1 cellular context compared by ENCODE assay signal in the genomic region with DNA sequence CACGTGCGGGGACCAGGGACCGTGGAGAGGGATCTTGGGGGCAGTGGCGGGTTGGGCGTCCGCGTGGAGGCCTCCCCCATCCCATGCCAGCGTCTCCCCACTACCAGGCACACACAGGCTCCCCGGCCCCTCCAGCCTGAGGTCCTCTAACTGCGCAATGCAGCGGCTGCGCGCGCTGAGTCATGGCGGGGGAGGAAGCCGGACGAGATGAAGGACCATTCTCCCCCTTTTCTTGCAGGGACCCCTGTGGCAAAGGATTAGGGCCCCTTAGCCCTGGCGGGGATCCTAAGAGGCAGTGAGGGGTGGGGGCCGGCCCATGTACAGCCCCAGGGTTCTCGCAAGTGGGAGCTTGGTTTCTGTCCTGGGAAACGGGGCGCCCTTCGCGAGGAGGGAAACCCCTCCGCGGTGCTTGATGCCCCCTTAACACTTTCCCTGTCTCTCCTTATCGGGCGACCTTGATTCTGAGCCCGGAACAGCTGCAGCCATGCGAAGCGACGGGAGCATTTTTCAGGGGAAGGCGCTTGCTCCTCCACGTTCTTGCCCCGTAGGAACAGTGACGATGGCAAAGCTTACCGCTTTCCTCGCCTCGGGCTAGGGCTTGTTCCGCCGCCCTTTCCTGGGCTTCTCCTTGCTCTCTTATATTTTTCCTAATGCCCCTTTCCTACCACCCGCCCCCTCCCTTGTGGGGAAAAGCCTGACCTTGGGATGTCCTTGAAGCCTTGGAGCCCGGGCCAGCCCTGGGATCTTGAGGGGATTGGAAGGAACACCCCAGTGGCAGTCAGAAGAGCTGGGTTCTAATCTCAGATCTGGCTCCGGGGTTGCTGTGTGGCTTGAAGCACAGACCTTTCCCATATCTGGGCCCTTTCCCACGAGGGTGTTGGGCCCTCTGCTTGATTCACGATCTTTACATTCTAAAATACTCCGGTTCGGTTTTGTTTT.
A peak's percentile ranks its signal among the peaks of the same experiment; 100 is the strongest.
TF ChIP-seq lines count a peak whose summit lies in the region.

No MANE protein-coding gene starts in this region.

TF ChIP-seq in HepG2, 621 proteins besides CTCF, POLR2A, EP300 and RAD21 (continues in another document):
- no peak for TF ChIP-seq ZNF766 (CRISPR knock-in tag; IDR thresholded peaks at IDR 0.05; ENCODE audit: borderline replicate concordance)
- TF ChIP-seq MIXL1 (CRISPR knock-in tag; IDR thresholded peaks at IDR 0.05): no peak; the same call in 1 of the 2 replicates
- no peak for TF ChIP-seq RCOR2 (CRISPR knock-in tag; IDR thresholded peaks at IDR 0.05)
- TF ChIP-seq ZNF354B (CRISPR knock-in tag; IDR thresholded peaks at IDR 0.05): no peak
- TF ChIP-seq ZNF329 (CRISPR knock-in tag; IDR thresholded peaks at IDR 0.05; ENCODE audit: low read depth): no peak
- no peak for TF ChIP-seq PRPF4 (IDR thresholded peaks at IDR 0.05; ENCODE audit: low read depth, low read length, poor library complexity, severe bottlenecking)
- 0 out of 2 replicates have a peak, but pooled peaks have one; percentile 11 for TF ChIP-seq U2AF2 (IDR thresholded peaks at IDR 0.05; ENCODE audit: low read depth, low read length)
- TF ChIP-seq, protein P1, sequence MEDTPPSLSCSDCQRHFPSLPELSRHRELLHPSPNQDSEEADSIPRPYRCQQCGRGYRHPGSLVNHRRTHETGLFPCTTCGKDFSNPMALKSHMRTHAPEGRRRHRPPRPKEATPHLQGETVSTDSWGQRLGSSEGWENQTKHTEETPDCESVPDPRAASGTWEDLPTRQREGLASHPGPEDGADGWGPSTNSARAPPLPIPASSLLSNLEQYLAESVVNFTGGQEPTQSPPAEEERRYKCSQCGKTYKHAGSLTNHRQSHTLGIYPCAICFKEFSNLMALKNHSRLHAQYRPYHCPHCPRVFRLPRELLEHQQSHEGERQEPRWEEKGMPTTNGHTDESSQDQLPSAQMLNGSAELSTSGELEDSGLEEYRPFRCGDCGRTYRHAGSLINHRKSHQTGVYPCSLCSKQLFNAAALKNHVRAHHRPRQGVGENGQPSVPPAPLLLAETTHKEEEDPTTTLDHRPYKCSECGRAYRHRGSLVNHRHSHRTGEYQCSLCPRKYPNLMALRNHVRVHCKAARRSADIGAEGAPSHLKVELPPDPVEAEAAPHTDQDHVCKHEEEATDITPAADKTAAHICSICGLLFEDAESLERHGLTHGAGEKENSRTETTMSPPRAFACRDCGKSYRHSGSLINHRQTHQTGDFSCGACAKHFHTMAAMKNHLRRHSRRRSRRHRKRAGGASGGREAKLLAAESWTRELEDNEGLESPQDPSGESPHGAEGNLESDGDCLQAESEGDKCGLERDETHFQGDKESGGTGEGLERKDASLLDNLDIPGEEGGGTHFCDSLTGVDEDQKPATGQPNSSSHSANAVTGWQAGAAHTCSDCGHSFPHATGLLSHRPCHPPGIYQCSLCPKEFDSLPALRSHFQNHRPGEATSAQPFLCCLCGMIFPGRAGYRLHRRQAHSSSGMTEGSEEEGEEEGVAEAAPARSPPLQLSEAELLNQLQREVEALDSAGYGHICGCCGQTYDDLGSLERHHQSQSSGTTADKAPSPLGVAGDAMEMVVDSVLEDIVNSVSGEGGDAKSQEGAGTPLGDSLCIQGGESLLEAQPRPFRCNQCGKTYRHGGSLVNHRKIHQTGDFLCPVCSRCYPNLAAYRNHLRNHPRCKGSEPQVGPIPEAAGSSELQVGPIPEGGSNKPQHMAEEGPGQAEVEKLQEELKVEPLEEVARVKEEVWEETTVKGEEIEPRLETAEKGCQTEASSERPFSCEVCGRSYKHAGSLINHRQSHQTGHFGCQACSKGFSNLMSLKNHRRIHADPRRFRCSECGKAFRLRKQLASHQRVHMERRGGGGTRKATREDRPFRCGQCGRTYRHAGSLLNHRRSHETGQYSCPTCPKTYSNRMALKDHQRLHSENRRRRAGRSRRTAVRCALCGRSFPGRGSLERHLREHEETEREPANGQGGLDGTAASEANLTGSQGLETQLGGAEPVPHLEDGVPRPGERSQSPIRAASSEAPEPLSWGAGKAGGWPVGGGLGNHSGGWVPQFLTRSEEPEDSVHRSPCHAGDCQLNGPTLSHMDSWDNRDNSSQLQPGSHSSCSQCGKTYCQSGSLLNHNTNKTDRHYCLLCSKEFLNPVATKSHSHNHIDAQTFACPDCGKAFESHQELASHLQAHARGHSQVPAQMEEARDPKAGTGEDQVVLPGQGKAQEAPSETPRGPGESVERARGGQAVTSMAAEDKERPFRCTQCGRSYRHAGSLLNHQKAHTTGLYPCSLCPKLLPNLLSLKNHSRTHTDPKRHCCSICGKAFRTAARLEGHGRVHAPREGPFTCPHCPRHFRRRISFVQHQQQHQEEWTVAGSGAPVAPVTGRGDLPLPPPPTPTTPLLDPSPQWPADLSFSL (CRISPR knock-in tag; IDR thresholded peaks at IDR 0.05): no peak
- no peak for TF ChIP-seq DR1 (CRISPR knock-in tag; IDR thresholded peaks at IDR 0.05)
- TF ChIP-seq, protein P2, sequence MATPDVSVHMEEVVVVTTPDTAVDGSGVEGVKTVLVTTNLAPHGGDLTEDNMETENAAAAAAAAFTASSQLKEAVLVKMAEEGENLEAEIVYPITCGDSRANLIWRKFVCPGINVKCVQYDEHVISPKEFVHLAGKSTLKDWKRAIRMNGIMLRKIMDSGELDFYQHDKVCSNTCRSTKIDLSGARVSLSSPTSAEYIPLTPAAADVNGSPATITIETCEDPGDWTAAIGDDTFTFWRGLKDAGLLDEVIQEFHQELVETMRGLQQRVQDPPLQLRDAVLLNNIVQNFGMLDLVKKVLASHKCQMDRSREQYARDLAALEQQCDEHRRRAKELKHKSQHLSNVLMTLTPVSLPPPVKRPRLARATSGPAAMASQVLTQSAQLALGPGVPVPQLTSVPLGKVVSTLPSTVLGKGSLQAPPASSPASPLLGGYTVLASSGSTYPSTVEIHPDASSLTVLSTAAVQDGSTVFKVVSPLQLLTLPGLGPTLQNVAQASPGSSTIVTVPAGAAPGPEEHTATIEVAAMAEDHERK (CRISPR knock-in tag; IDR thresholded peaks at IDR 0.05; ENCODE audit: low read depth): no peak
- no peak for TF ChIP-seq ZZZ3 (CRISPR knock-in tag; IDR thresholded peaks at IDR 0.05; ENCODE audit: borderline replicate concordance)
- TF ChIP-seq GZF1 (CRISPR knock-in tag; IDR thresholded peaks at IDR 0.05): no peak
- no peak for TF ChIP-seq RFXAP (CRISPR knock-in tag; IDR thresholded peaks at IDR 0.05; ENCODE audit: borderline replicate concordance)
- no peak for TF ChIP-seq ZNF850 (CRISPR knock-in tag; conservative IDR thresholded peaks at IDR 0.05)
- TF ChIP-seq, protein P3, sequence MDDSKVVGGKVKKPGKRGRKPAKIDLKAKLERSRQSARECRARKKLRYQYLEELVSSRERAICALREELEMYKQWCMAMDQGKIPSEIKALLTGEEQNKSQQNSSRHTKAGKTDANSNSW (CRISPR knock-in tag; IDR thresholded peaks at IDR 0.05; ENCODE audit: borderline replicate concordance): peak; percentile 36; the same call in 1 of the 2 replicates
- TF ChIP-seq RFX5 (IDR thresholded peaks at IDR 0.05; ENCODE audit: low read depth, low read length): 0 out of 2 replicates have a peak, but pooled peaks have one; percentile 33
- no peak for TF ChIP-seq ZFP36 (IDR thresholded peaks at IDR 0.05; ENCODE audit: borderline replicate concordance, low read depth, low read length, partially characterized antibody)
- TF ChIP-seq, protein P4, sequence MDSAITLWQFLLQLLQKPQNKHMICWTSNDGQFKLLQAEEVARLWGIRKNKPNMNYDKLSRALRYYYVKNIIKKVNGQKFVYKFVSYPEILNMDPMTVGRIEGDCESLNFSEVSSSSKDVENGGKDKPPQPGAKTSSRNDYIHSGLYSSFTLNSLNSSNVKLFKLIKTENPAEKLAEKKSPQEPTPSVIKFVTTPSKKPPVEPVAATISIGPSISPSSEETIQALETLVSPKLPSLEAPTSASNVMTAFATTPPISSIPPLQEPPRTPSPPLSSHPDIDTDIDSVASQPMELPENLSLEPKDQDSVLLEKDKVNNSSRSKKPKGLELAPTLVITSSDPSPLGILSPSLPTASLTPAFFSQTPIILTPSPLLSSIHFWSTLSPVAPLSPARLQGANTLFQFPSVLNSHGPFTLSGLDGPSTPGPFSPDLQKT (CRISPR knock-in tag; IDR thresholded peaks at IDR 0.05; ENCODE audit: borderline replicate concordance): no peak
- TF ChIP-seq ZNF160 (CRISPR knock-in tag; IDR thresholded peaks at IDR 0.05): 0 out of 2 replicates have a peak, but pooled peaks have one; percentile 13
- TF ChIP-seq ZNF343 (CRISPR knock-in tag; IDR thresholded peaks at IDR 0.05): no peak
- no peak for TF ChIP-seq CEBPG (CRISPR knock-in tag; IDR thresholded peaks at IDR 0.05)
- TF ChIP-seq NFKB2 (CRISPR knock-in tag; IDR thresholded peaks at IDR 0.05; ENCODE audit: borderline replicate concordance): no peak
- TF ChIP-seq PLRG1 (conservative IDR thresholded peaks at IDR 0.05): no peak
- no peak for TF ChIP-seq ZSCAN29 (CRISPR knock-in tag; conservative IDR thresholded peaks at IDR 0.05)
- TF ChIP-seq ZNF773 (CRISPR knock-in tag; IDR thresholded peaks at IDR 0.05; ENCODE audit: borderline replicate concordance): no peak
- peak; percentile 3; the same call in 1 of the 2 replicates for TF ChIP-seq ETV5 (CRISPR knock-in tag; IDR thresholded peaks at IDR 0.05; ENCODE audit: borderline replicate concordance)
- no peak for TF ChIP-seq SP2 (CRISPR knock-in tag; IDR thresholded peaks at IDR 0.05)
- TF ChIP-seq, protein P5, sequence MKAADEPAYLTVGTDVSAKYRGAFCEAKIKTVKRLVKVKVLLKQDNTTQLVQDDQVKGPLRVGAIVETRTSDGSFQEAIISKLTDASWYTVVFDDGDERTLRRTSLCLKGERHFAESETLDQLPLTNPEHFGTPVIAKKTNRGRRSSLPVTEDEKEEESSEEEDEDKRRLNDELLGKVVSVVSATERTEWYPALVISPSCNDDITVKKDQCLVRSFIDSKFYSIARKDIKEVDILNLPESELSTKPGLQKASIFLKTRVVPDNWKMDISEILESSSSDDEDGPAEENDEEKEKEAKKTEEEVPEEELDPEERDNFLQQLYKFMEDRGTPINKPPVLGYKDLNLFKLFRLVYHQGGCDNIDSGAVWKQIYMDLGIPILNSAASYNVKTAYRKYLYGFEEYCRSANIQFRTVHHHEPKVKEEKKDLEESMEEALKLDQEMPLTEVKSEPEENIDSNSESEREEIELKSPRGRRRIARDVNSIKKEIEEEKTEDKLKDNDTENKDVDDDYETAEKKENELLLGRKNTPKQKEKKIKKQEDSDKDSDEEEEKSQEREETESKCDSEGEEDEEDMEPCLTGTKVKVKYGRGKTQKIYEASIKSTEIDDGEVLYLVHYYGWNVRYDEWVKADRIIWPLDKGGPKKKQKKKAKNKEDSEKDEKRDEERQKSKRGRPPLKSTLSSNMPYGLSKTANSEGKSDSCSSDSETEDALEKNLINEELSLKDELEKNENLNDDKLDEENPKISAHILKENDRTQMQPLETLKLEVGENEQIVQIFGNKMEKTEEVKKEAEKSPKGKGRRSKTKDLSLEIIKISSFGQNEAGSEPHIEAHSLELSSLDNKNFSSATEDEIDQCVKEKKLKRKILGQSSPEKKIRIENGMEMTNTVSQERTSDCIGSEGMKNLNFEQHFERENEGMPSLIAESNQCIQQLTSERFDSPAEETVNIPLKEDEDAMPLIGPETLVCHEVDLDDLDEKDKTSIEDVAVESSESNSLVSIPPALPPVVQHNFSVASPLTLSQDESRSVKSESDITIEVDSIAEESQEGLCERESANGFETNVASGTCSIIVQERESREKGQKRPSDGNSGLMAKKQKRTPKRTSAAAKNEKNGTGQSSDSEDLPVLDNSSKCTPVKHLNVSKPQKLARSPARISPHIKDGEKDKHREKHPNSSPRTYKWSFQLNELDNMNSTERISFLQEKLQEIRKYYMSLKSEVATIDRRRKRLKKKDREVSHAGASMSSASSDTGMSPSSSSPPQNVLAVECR (CRISPR knock-in tag; IDR thresholded peaks at IDR 0.05; ENCODE audit: borderline replicate concordance): peak; percentile 52
- peak; percentile 89 for TF ChIP-seq AGO2 (optimal IDR thresholded peaks at IDR 0.05; ENCODE audit: low read depth, low read length)
- no peak for TF ChIP-seq ZNF577 (CRISPR knock-in tag; IDR thresholded peaks at IDR 0.05; ENCODE audit: borderline replicate concordance, low read depth)
- no peak; the same call in 1 of the 2 replicates for TF ChIP-seq ZNF263 (CRISPR knock-in tag; IDR thresholded peaks at IDR 0.05)
- TF ChIP-seq PITX1 (CRISPR knock-in tag; IDR thresholded peaks at IDR 0.05): 0 out of 2 replicates have a peak, but pooled peaks have one; percentile 2
- no peak; the same call in none of the 2 replicates for TF ChIP-seq ZNF501 (CRISPR knock-in tag; IDR thresholded peaks at IDR 0.05)
- no peak for TF ChIP-seq ZNF879 (CRISPR knock-in tag; IDR thresholded peaks at IDR 0.05)
- TF ChIP-seq SNAI1 (CRISPR knock-in tag; IDR thresholded peaks at IDR 0.05; ENCODE audit: borderline replicate concordance): no peak
- TF ChIP-seq, protein P6, sequence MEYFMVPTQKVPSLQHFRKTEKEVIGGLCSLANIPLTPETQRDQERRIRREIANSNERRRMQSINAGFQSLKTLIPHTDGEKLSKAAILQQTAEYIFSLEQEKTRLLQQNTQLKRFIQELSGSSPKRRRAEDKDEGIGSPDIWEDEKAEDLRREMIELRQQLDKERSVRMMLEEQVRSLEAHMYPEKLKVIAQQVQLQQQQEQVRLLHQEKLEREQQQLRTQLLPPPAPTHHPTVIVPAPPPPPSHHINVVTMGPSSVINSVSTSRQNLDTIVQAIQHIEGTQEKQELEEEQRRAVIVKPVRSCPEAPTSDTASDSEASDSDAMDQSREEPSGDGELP (IDR thresholded peaks at IDR 0.05; ENCODE audit: borderline replicate concordance, low read depth): 0 out of 2 replicates have a peak, but pooled peaks have one; percentile 3
- TF ChIP-seq, protein P7, sequence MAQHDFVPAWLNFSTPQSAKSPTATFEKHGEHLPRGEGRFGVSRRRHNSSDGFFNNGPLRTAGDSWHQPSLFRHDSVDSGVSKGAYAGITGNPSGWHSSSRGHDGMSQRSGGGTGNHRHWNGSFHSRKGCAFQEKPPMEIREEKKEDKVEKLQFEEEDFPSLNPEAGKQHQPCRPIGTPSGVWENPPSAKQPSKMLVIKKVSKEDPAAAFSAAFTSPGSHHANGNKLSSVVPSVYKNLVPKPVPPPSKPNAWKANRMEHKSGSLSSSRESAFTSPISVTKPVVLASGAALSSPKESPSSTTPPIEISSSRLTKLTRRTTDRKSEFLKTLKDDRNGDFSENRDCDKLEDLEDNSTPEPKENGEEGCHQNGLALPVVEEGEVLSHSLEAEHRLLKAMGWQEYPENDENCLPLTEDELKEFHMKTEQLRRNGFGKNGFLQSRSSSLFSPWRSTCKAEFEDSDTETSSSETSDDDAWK (CRISPR knock-in tag; IDR thresholded peaks at IDR 0.05): no peak
- no peak for TF ChIP-seq ATAD3A (CRISPR knock-in tag; IDR thresholded peaks at IDR 0.05)
- no peak for TF ChIP-seq SYNCRIP (IDR thresholded peaks at IDR 0.05; ENCODE audit: insufficient read depth, low read depth, low read length)
- TF ChIP-seq, protein P8, sequence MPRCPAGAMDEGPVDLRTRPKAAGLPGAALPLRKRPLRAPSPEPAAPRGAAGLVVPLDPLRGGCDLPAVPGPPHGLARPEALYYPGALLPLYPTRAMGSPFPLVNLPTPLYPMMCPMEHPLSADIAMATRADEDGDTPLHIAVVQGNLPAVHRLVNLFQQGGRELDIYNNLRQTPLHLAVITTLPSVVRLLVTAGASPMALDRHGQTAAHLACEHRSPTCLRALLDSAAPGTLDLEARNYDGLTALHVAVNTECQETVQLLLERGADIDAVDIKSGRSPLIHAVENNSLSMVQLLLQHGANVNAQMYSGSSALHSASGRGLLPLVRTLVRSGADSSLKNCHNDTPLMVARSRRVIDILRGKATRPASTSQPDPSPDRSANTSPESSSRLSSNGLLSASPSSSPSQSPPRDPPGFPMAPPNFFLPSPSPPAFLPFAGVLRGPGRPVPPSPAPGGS (CRISPR knock-in tag; IDR thresholded peaks at IDR 0.05): no peak
- TF ChIP-seq IRF2 (CRISPR knock-in tag; IDR thresholded peaks at IDR 0.05): no peak
- TF ChIP-seq KAT7 (CRISPR knock-in tag; IDR thresholded peaks at IDR 0.05; ENCODE audit: borderline replicate concordance): 0 out of 2 replicates have a peak, but pooled peaks have one; percentile 71
- peak; percentile 42; the same call in 1 of the 2 replicates for TF ChIP-seq IRX3 (CRISPR knock-in tag; IDR thresholded peaks at IDR 0.05; ENCODE audit: borderline replicate concordance, low read depth)
- TF ChIP-seq HCFC1 (IDR thresholded peaks at IDR 0.05; ENCODE audit: low read depth, low read length): no peak
- TF ChIP-seq RXRA (CRISPR knock-in tag; IDR thresholded peaks at IDR 0.05): no peak
